26 cellular contexts compared by ENCODE assay signal in genomic region chr16:20765732-20766131, GRCh38. TPM values are rescaled to one million over a fixed set of nuclear protein-coding genes. Genes with fewer than 3 reads are reported as not detected.
DNase-seq lines count a peak whose midpoint lies in the region; ATAC-seq, FAIRE-seq and TF ChIP-seq lines count a peak whose summit lies in the region.
"Had no signal": no experiment of that assay in that cellular context is flagged by ENCODE, and none has a peak within 500 bp of the region (broad histone marks: within the 10 kb centered on the region; RNA-seq: fewer than 3 reads in every experiment).

No MANE protein-coding gene starts in this region.

- H3K27ac ChIP-seq in CD8-positive, alpha-beta memory T cell (ENCODE audit: low read depth, low read length), result peak overlapping the region; percentile 46
- H3K27ac ChIP-seq in K562 (ENCODE audit: extremely low read depth, low read depth, low read length) (peak overlapping the region; percentile 73), kidney (ENCODE audit: low read depth in 2 of 2, low read length in 2 of 2) (no peak overlapping the region)
- H3K27ac ChIP-seq: BLaER1 had no signal

- DNase-seq in CD8-positive, alpha-beta memory T cell, result no peak
- DNase-seq in Calu3, result no peak
- no peak for DNase-seq in K562 (ENCODE audit: extremely low read depth in 1 of 4, low spot score in 3 of 4)
- no peak for DNase-seq in kidney
- DNase-seq: 8988T; ACHN; BE2C; C1 segment of cervical spinal cord; CD4-positive, alpha-beta T cell; CD8-positive, alpha-beta T cell; COR-L47; DMS153; DMS53; DMS79; DND-41; EL; GDM1 had no signal

- H3K4me3 Mint-ChIP-seq in CD8-positive, alpha-beta memory T cell, result no peak overlapping the region
- peak overlapping the region; percentile 66 for H3K4me3 Mint-ChIP-seq in Calu3 (ENCODE audit: low read depth, unreplicated experiment)
- H3K4me3 Mint-ChIP-seq: CD4-positive, alpha-beta T cell; CD8-positive, alpha-beta T cell had no signal

- H3K9ac ChIP-seq in K562 (ENCODE audit: insufficient read depth in 1 of 2, low read depth in 2 of 2, low read length in 2 of 2) (peak overlapping the region in 1 of 2 experiments; percentile 58; a peak in 2 of 4 replicates), kidney (ENCODE audit: low read length in 2 of 2) (no peak overlapping the region)
- H3K9ac ChIP-seq: BLaER1 had no signal

- CTCF ChIA-PET in CD8-positive, alpha-beta memory T cell (lab: Charles Lee), result interaction anchor here (1.1 to 2.6 kb wide), 2 partner anchors 9 to 84 kb away, joined by 3 to 7 read pairs; no protein-coding TSS in a partner anchor
- CTCF ChIA-PET in Calu3 (lab: Charles Lee) (interaction anchor here (1.2 kb wide), 1 partner anchor 9 kb away, joined by 4 read pairs; no protein-coding TSS in a partner anchor), K562 (lab: Yijun Ruan, JAX; ENCODE audit: low intra/inter-chr PET ratio) (no interaction called here)

- WGBS in K562 (ENCODE audit: insufficient coverage, low coverage, missing lambda C conversion rate), result 59% methylated on average over 2 of the region's 2 CpGs

- no peaks in the 10 kb centered on the region for H3K36me3 ChIP-seq in CD8-positive, alpha-beta memory T cell (ENCODE audit: insufficient read depth, low read length)
- peaks cover 20% of the 10 kb centered on the region; the same call in 2 of the 3 replicates for H3K36me3 ChIP-seq in K562 (ENCODE audit: control insufficient read depth, insufficient read depth, low read length)
- H3K36me3 ChIP-seq in kidney (ENCODE audit: control insufficient read depth in 1 of 2, insufficient read depth in 2 of 2, low read length in 2 of 2), result peaks cover 0 to 4% of the 10 kb centered on the region in 2 donors
- H3K36me3 ChIP-seq: BE2C, BLaER1 had no signal

- peaks cover 27 to 33% (median 29%) of the 10 kb centered on the region in 3 donors for H3K4me1 Mint-ChIP-seq in CD8-positive, alpha-beta memory T cell
- H3K4me1 Mint-ChIP-seq in Calu3 (ENCODE audit: low read depth, unreplicated experiment), result peaks cover 31% of the 10 kb centered on the region

- H3K27ac Mint-ChIP-seq in CD8-positive, alpha-beta memory T cell, result peak overlapping the region in 1 of 8 donors; percentile 12
- peak overlapping the region; percentile 48 for H3K27ac Mint-ChIP-seq in Calu3 (ENCODE audit: unreplicated experiment)
- H3K27ac Mint-ChIP-seq: CD4-positive, alpha-beta T cell; CD8-positive, alpha-beta T cell had no signal

- H3K9me3 Mint-ChIP-seq in CD8-positive, alpha-beta memory T cell, result peaks cover 0 to 3% (median under 1%) of the 10 kb centered on the region in 5 donors
- no peaks in the 10 kb centered on the region for H3K9me3 Mint-ChIP-seq in Calu3 (ENCODE audit: low read depth, unreplicated experiment)
- H3K9me3 Mint-ChIP-seq: CD8-positive, alpha-beta T cell had no signal

- FAIRE-seq in K562 (lab: Jason Lieb, UNC) (no peak), kidney (lab: Jason Lieb, UNC) (no peak)
- FAIRE-seq: A204.1, D721Med, GM12878, GM12892 had no signal

- ATAC-seq in K562, result no peak
- no peak for ATAC-seq in HG03354 (IDR thresholded peaks at IDR 0.05; ENCODE audit: poor library complexity, severe bottlenecking, unreplicated experiment)
- ATAC-seq in GM21717 (IDR thresholded peaks at IDR 0.05; ENCODE audit: unreplicated experiment), result no peak
- no peak for ATAC-seq in GM19455 (IDR thresholded peaks at IDR 0.05; ENCODE audit: unreplicated experiment)
- ATAC-seq: CD8-positive, alpha-beta T cell; GM12878 had no signal

- POLR2A ChIA-PET in CD8-positive, alpha-beta memory T cell (lab: Charles Lee), result no interaction called here
- POLR2A ChIA-PET in K562 (lab: Yijun Ruan, JAX), result interaction anchor here (0.6 to 3.5 kb wide), 4 partner anchors 11 to 21 kb away, joined by 3 to 18 read pairs (median 4); no protein-coding TSS in a partner anchor

- no peak for TF ChIP-seq EP300 in K562 (IDR thresholded peaks at IDR 0.05; ENCODE audit: low read length)

- in situ Hi-C loops in K562 (cut with MboI), result no loop called here

- H3K27me3 ChIP-seq in CD8-positive, alpha-beta memory T cell (ENCODE audit: insufficient read depth, low read length, poor library complexity, severe bottlenecking), result no peaks in the 10 kb centered on the region
- no peaks in the 10 kb centered on the region for H3K27me3 ChIP-seq in K562 (ENCODE audit: control insufficient read depth in 2 of 2, insufficient read depth in 2 of 2, low read length in 2 of 2)
- H3K27me3 ChIP-seq: BLaER1 had no signal

- peaks cover 0 to 2% of the 10 kb centered on the region in 2 donors for H3K27me3 Mint-ChIP-seq in CD8-positive, alpha-beta memory T cell
- no peaks in the 10 kb centered on the region for H3K27me3 Mint-ChIP-seq in Calu3 (ENCODE audit: unreplicated experiment)
- H3K27me3 Mint-ChIP-seq: CD4-positive, alpha-beta T cell had no signal

- H3K4me3 ChIP-seq in CD8-positive, alpha-beta memory T cell (ENCODE audit: low read length), result no peak overlapping the region
- peak overlapping the region; percentile 47 for H3K4me3 ChIP-seq in K562
- H3K4me3 ChIP-seq in kidney (ENCODE audit: low read length in 2 of 2), result peak overlapping the region; percentile 3 to 65
- H3K4me3 ChIP-seq: BLaER1, GM12878 had no signal

- TF ChIP-seq CTCF in Calu3 (IDR thresholded peaks at IDR 0.05; ENCODE audit: unreplicated experiment) (no peak), K562 (IDR thresholded peaks at IDR 0.05 in 2 of 3, conservative IDR thresholded peaks at IDR 0.05 in 1 of 3; ENCODE audit: insufficient read depth in 2 of 3, low read depth in 1 of 3, low read length in 3 of 3) (no peak), kidney (IDR thresholded peaks at IDR 0.05; ENCODE audit: borderline replicate concordance, extremely low read depth, insufficient read depth) (no peak)

- peaks cover 20% of the 10 kb centered on the region for H3K4me1 ChIP-seq in CD8-positive, alpha-beta memory T cell (ENCODE audit: insufficient read depth, low read length)
- H3K4me1 ChIP-seq in K562 (replicated peaks in 1 of 2; ENCODE audit: control insufficient read depth in 2 of 2, insufficient read depth in 2 of 2, low read length in 2 of 2), result peaks cover 4 to 27% of the 10 kb centered on the region in 2 experiments; a peak in 3 of 5 replicates
- H3K4me1 ChIP-seq in kidney (ENCODE audit: control insufficient read depth in 1 of 2, insufficient read depth in 1 of 2, low read depth in 1 of 2, low read length in 2 of 2), result peaks cover 5 to 19% of the 10 kb centered on the region in 2 donors
- H3K4me1 ChIP-seq: BE2C had no signal

- H4K20me1 ChIP-seq in K562 (replicated peaks; ENCODE audit: control insufficient read depth, insufficient read depth, low read length), result no peaks in the 10 kb centered on the region
- H4K20me1 ChIP-seq: BLaER1 had no signal

- TF ChIP-seq RAD21 in K562 (CRISPR knock-in tag; conservative IDR thresholded peaks at IDR 0.05 in 1 of 2, IDR thresholded peaks at IDR 0.05 in 1 of 2), result no peak

- BruUV-seq in Calu3 (replicated peaks; lab: Mats Ljungman, UMichigan) (no TSS peak), K562 (replicated peaks; lab: Mats Ljungman, UMichigan) (no TSS peak)

- peak overlapping the region; percentile 81 for H3K4me2 ChIP-seq in K562 (ENCODE audit: insufficient read depth, low read length)
- H3K4me2 ChIP-seq: BLaER1 had no signal

- peak overlapping the region; percentile 38; the same call in 1 of the 2 replicates for H2AFZ ChIP-seq in K562 (ENCODE audit: low read depth, low read length)

- no peaks in the 10 kb centered on the region for H3K9me1 ChIP-seq in K562 (ENCODE audit: control insufficient read depth, insufficient read depth, low read length)

- intact Hi-C loops in Calu3 (cut with micrococcal nuclease; ENCODE audit: unreplicated experiment) (no loop called here), K562 (cut with micrococcal nuclease) (loop anchor here (2.0 kb wide), 1 partner anchor 19 kb away; no protein-coding TSS in a partner anchor), kidney (cut with DNase I) (no loop called here)

- H3K9me3 ChIP-seq in CD8-positive, alpha-beta memory T cell (ENCODE audit: low read length), result no peaks in the 10 kb centered on the region
- H3K9me3 ChIP-seq in K562 (replicated peaks; ENCODE audit: control insufficient read depth, insufficient read depth, low read depth, low read length), result peaks cover 11% of the 10 kb centered on the region
- H3K9me3 ChIP-seq in kidney (ENCODE audit: control insufficient read depth in 1 of 2, low read length in 2 of 2), result no peaks in the 10 kb centered on the region
- H3K9me3 ChIP-seq: BE2C had no signal

- H3K79me2 ChIP-seq in K562 (ENCODE audit: control insufficient read depth, insufficient read depth, low read length), result peaks cover 51% of the 10 kb centered on the region

- H3K36me3 Mint-ChIP-seq in CD8-positive, alpha-beta memory T cell, result peaks cover 2 to 8% (median 4%) of the 10 kb centered on the region in 3 donors
- peaks cover 12% of the 10 kb centered on the region for H3K36me3 Mint-ChIP-seq in Calu3 (ENCODE audit: insufficient read depth, unreplicated experiment)

- no peak for TF ChIP-seq POLR2A in K562 (conservative IDR thresholded peaks at IDR 0.05)

RNA-seq across cellular contexts. Expression of gene ACSM3, which starts 1.9 kb away (rescaled TPM):
- 1 to 10 TPM; 6.8 to 7.3 TPM for total RNA-seq in CD8-positive, alpha-beta memory T cell
- 7.4 TPM for polyA plus RNA-seq in CD8-positive, alpha-beta memory T cell
- total RNA-seq in Calu3 (2022), result 49.5 and 65.0 TPM in 2 replicates
- total RNA-seq in K562 (2011; cell fraction: chromatin; rRNA removed; ENCODE audit: low replicate concordance), result 33.7 and 78.4 TPM in 2 replicates
- 21.3 and 38.4 TPM in 2 replicates for total RNA-seq in K562 (2011; cell fraction: nucleolus; rRNA removed)
- total RNA-seq in K562 (2011; cell fraction: nucleoplasm; rRNA removed), result 43.1 and 57.8 TPM in 2 replicates
- 97.2 and 112 TPM in 2 replicates for total RNA-seq in K562 (2014; rRNA removed)
- total RNA-seq in K562 (2014; rRNA removed; fragmentation: Illumina TruSeq; extraction: Trizol), result 182 and 199 TPM in 2 replicates
- 392 and 420 TPM in 2 replicates for total RNA-seq in K562 (2015; rRNA removed; fragmentation: Illumina TruSeq; extraction: Trizol)
- total RNA-seq in K562 (2021), result 128 and 134 TPM in 2 replicates
- 146 and 714 TPM in 2 replicates for polyA plus RNA-seq in K562 (2011; rRNA removed)
- polyA plus RNA-seq in K562 (2011; cell fraction: cytosol; rRNA removed), result 70.4 and 575 TPM in 2 replicates
- 74.5 and 364 TPM in 2 replicates for polyA plus RNA-seq in K562 (2011; cell fraction: nucleus; rRNA removed)
- 318 and 712 TPM in 2 replicates for polyA plus RNA-seq in K562 (2012)
- 167 and 204 TPM in 2 replicates for polyA plus RNA-seq in K562 (2014; fragmentation: Illumina TruSeq; extraction: Trizol)
- 100 to 1,000 TPM; 198 to 259 TPM for polyA plus RNA-seq in K562 (2014; fragmentation: Nextera tagmentation; extraction: Ambion mirVana)
- polyA plus RNA-seq in K562 (2014; rRNA removed), result 144 and 177 TPM in 2 replicates
- polyA minus RNA-seq in K562 (2011; rRNA and poly(A)+ RNA removed), result 85.9 and 521 TPM in 2 replicates
- polyA minus RNA-seq in K562 (2011; cell fraction: cytosol; rRNA and poly(A)+ RNA removed), result 40.1 and 172 TPM in 2 replicates
- polyA minus RNA-seq in K562 (2011; cell fraction: nucleus; rRNA and poly(A)+ RNA removed), result 35.1 and 255 TPM in 2 replicates
- 31.5 TPM for total RNA-seq in kidney
- polyA plus RNA-seq in kidney (ENCODE audit: insufficient read depth, low read depth, low replicate concordance), result 139 TPM
- total RNA-seq: A673 had no signal

RNA-seq across cellular contexts. Expression of gene THUMPD1, which starts 24.1 kb away (rescaled TPM):
- total RNA-seq in CD8-positive, alpha-beta memory T cell, result 10 to 100 TPM; 52.2 to 54.1 TPM
- polyA plus RNA-seq in CD8-positive, alpha-beta memory T cell, result 74.4 TPM
- total RNA-seq in Calu3 (2022), result 45.4 and 46.1 TPM in 2 replicates
- 40.9 and 98.8 TPM in 2 replicates for total RNA-seq in K562 (2011; cell fraction: chromatin; rRNA removed; ENCODE audit: low replicate concordance)
- 43.0 and 43.4 TPM in 2 replicates for total RNA-seq in K562 (2011; cell fraction: nucleolus; rRNA removed)
- total RNA-seq in K562 (2011; cell fraction: nucleoplasm; rRNA removed), result 37.9 and 44.9 TPM in 2 replicates
- total RNA-seq in K562 (2014; rRNA removed), result 64.0 and 89.4 TPM in 2 replicates
- 77.5 and 94.0 TPM in 2 replicates for total RNA-seq in K562 (2014; rRNA removed; fragmentation: Illumina TruSeq; extraction: Trizol)
- 92.6 and 101 TPM in 2 replicates for total RNA-seq in K562 (2015; rRNA removed; fragmentation: Illumina TruSeq; extraction: Trizol)
- total RNA-seq in K562 (2021), result 53.6 and 56.8 TPM in 2 replicates
- polyA plus RNA-seq in K562 (2011; rRNA removed), result 42.2 and 42.7 TPM in 2 replicates
- 55.6 and 89.3 TPM in 2 replicates for polyA plus RNA-seq in K562 (2011; cell fraction: cytosol; rRNA removed)
- polyA plus RNA-seq in K562 (2011; cell fraction: nucleus; rRNA removed), result 31.3 and 35.5 TPM in 2 replicates
- polyA plus RNA-seq in K562 (2012), result 31.6 and 37.8 TPM in 2 replicates
- polyA plus RNA-seq in K562 (2014; fragmentation: Illumina TruSeq; extraction: Trizol), result 54.0 and 57.4 TPM in 2 replicates
- polyA plus RNA-seq in K562 (2014; fragmentation: Nextera tagmentation; extraction: Ambion mirVana), result 10 to 100 TPM; 37.8 to 41.0 TPM
- 53.3 and 54.8 TPM in 2 replicates for polyA plus RNA-seq in K562 (2014; rRNA removed)
- 85.1 and 110 TPM in 2 replicates for polyA minus RNA-seq in K562 (2011; rRNA and poly(A)+ RNA removed)
- 48.6 and 51.1 TPM in 2 replicates for polyA minus RNA-seq in K562 (2011; cell fraction: cytosol; rRNA and poly(A)+ RNA removed)
- 82.7 and 131 TPM in 2 replicates for polyA minus RNA-seq in K562 (2011; cell fraction: nucleus; rRNA and poly(A)+ RNA removed)
- 45.8 TPM for total RNA-seq in kidney
- polyA plus RNA-seq in kidney (ENCODE audit: insufficient read depth, low read depth, low replicate concordance), result 16.8 TPM

RNA-seq across cellular contexts. Expression of gene ERI2, which starts 40.5 kb away (rescaled TPM):
- 10 to 100 TPM; 17.4 to 22.2 TPM for total RNA-seq in CD8-positive, alpha-beta memory T cell
- 2.3 TPM for polyA plus RNA-seq in CD8-positive, alpha-beta memory T cell
- 28.7 and 32.6 TPM in 2 replicates for total RNA-seq in Calu3 (2022)
- 34.3 and 68.1 TPM in 2 replicates for total RNA-seq in K562 (2011; cell fraction: chromatin; rRNA removed; ENCODE audit: low replicate concordance)
- 29.9 and 32.4 TPM in 2 replicates for total RNA-seq in K562 (2011; cell fraction: nucleolus; rRNA removed)
- total RNA-seq in K562 (2011; cell fraction: nucleoplasm; rRNA removed), result 36.9 and 47.4 TPM in 2 replicates
- 39.7 and 50.9 TPM in 2 replicates for total RNA-seq in K562 (2014; rRNA removed)
- 57.0 and 67.3 TPM in 2 replicates for total RNA-seq in K562 (2014; rRNA removed; fragmentation: Illumina TruSeq; extraction: Trizol)
- total RNA-seq in K562 (2015; rRNA removed; fragmentation: Illumina TruSeq; extraction: Trizol), result 52.4 and 56.8 TPM in 2 replicates
- total RNA-seq in K562 (2021), result 52.2 and 54.0 TPM in 2 replicates
- polyA plus RNA-seq in K562 (2011; rRNA removed), result 43.3 and 48.1 TPM in 2 replicates
- polyA plus RNA-seq in K562 (2011; cell fraction: cytosol; rRNA removed), result 9.7 and 15.2 TPM in 2 replicates
- 49.4 and 58.9 TPM in 2 replicates for polyA plus RNA-seq in K562 (2011; cell fraction: nucleus; rRNA removed)
- 30.2 and 41.2 TPM in 2 replicates for polyA plus RNA-seq in K562 (2012)
- polyA plus RNA-seq in K562 (2014; fragmentation: Illumina TruSeq; extraction: Trizol), result 45.6 and 48.1 TPM in 2 replicates
- 10 to 100 TPM; 23.3 to 33.1 TPM for polyA plus RNA-seq in K562 (2014; fragmentation: Nextera tagmentation; extraction: Ambion mirVana)
- polyA plus RNA-seq in K562 (2014; rRNA removed), result 39.1 and 43.6 TPM in 2 replicates
- 37.9 and 42.8 TPM in 2 replicates for polyA minus RNA-seq in K562 (2011; rRNA and poly(A)+ RNA removed)
- 21.3 and 21.5 TPM in 2 replicates for polyA minus RNA-seq in K562 (2011; cell fraction: cytosol; rRNA and poly(A)+ RNA removed)
- 45.8 and 58.8 TPM in 2 replicates for polyA minus RNA-seq in K562 (2011; cell fraction: nucleus; rRNA and poly(A)+ RNA removed)
- 14.3 TPM for total RNA-seq in kidney
- polyA plus RNA-seq in kidney (ENCODE audit: insufficient read depth, low read depth, low replicate concordance), result 7.1 TPM

RNA-seq across cellular contexts. Expression of gene REXO5, which starts 40.6 kb away (rescaled TPM):
- 1 to 10 TPM; 7.9 to 9.3 TPM for total RNA-seq in CD8-positive, alpha-beta memory T cell
- polyA plus RNA-seq in CD8-positive, alpha-beta memory T cell, result 0.81 TPM
- 10.1 and 10.4 TPM in 2 replicates for total RNA-seq in Calu3 (2022)
- 70.6 and 104 TPM in 2 replicates for total RNA-seq in K562 (2011; cell fraction: chromatin; rRNA removed; ENCODE audit: low replicate concordance)
- total RNA-seq in K562 (2011; cell fraction: nucleolus; rRNA removed), result 39.7 and 39.9 TPM in 2 replicates
- 58.3 and 71.0 TPM in 2 replicates for total RNA-seq in K562 (2011; cell fraction: nucleoplasm; rRNA removed)
- total RNA-seq in K562 (2014; rRNA removed), result 25.4 and 27.6 TPM in 2 replicates
- 25.3 and 28.7 TPM in 2 replicates for total RNA-seq in K562 (2014; rRNA removed; fragmentation: Illumina TruSeq; extraction: Trizol)
- 30.8 and 32.5 TPM in 2 replicates for total RNA-seq in K562 (2015; rRNA removed; fragmentation: Illumina TruSeq; extraction: Trizol)
- total RNA-seq in K562 (2021), result 24.4 and 25.9 TPM in 2 replicates
- polyA plus RNA-seq in K562 (2011; rRNA removed), result 43.7 and 45.1 TPM in 2 replicates
- 13.4 and 19.6 TPM in 2 replicates for polyA plus RNA-seq in K562 (2011; cell fraction: cytosol; rRNA removed)
- 56.3 and 65.5 TPM in 2 replicates for polyA plus RNA-seq in K562 (2011; cell fraction: nucleus; rRNA removed)
- 21.0 and 35.6 TPM in 2 replicates for polyA plus RNA-seq in K562 (2012)
- 28.0 and 28.5 TPM in 2 replicates for polyA plus RNA-seq in K562 (2014; fragmentation: Illumina TruSeq; extraction: Trizol)
- 10 to 100 TPM; 10.5 to 13.1 TPM for polyA plus RNA-seq in K562 (2014; fragmentation: Nextera tagmentation; extraction: Ambion mirVana)
- 23.8 and 30.3 TPM in 2 replicates for polyA plus RNA-seq in K562 (2014; rRNA removed)
- polyA minus RNA-seq in K562 (2011; rRNA and poly(A)+ RNA removed), result 56.2 and 67.1 TPM in 2 replicates
- 22.6 and 24.3 TPM in 2 replicates for polyA minus RNA-seq in K562 (2011; cell fraction: cytosol; rRNA and poly(A)+ RNA removed)
- 37.7 and 66.2 TPM in 2 replicates for polyA minus RNA-seq in K562 (2011; cell fraction: nucleus; rRNA and poly(A)+ RNA removed)
- 2.1 TPM for total RNA-seq in kidney
- 1.6 TPM for polyA plus RNA-seq in kidney (ENCODE audit: insufficient read depth, low read depth, low replicate concordance)

Comparison
In these comparisons a context has a peak if more than half of its experiments do, and no peak if none do; other contexts are left out.
1. H3K27ac ChIP-seq: peak in CD8-positive, alpha-beta memory T cell (single experiment) and K562 (single experiment); none in kidney (0 of 2).